In genomic region chr12:53336137-53336785, GRCh38 we compare ENCODE assay signal across 17 cellular contexts. TPM values are rescaled to one million over a fixed set of nuclear protein-coding genes. Genes with fewer than 3 reads are reported as not detected.
A peak's percentile ranks its signal among the peaks of the same experiment; 100 is the strongest.
DNase-seq lines count a peak whose midpoint lies in the region; ATAC-seq and TF ChIP-seq lines count a peak whose summit lies in the region.
"Had no signal": no experiment of that assay in that cellular context is flagged by ENCODE, and none has a peak within 500 bp of the region (broad histone marks: within the 10 kb centered on the region; RNA-seq: fewer than 3 reads in every experiment).

SP7 (minus strand) TSS chr12:53336354; CDS start chr12:53335646, 708 bp downstream.

- H3K27ac Mint-ChIP-seq in stimulated activated naive CD8-positive, alpha-beta T cell treated with anti-CD3 and anti-CD28 coated beads, Interleukin-15, amount 100 ng/mL, for 72 hours: peak within 1 kb of the TSS in 1 of 2 donors; percentile 16
- no peak within 1 kb of the TSS for H3K27ac Mint-ChIP-seq in activated naive CD4-positive, alpha-beta T cell treated with anti-CD3 and anti-CD28 coated beads, Interleukin-2, amount 10 ng/mL, durations not matched to agents 7 days and 5 days

- H3K36me3 ChIP-seq in Panc1 (ENCODE audit: control insufficient read depth, insufficient read depth, low read length) (no peaks in the 10 kb centered on the region), sigmoid colon (no peaks in the 10 kb centered on the region)
- H3K36me3 ChIP-seq: gastroesophageal sphincter had no signal

- no peak within 1 kb of the TSS for H3K4me3 Mint-ChIP-seq in stimulated activated naive CD8-positive, alpha-beta T cell treated with anti-CD3 and anti-CD28 coated beads, Interleukin-15, amount 100 ng/mL, for 72 hours
- H3K4me3 Mint-ChIP-seq in activated naive CD4-positive, alpha-beta T cell treated with anti-CD3 and anti-CD28 coated beads, Interleukin-2, amount 10 ng/mL, durations not matched to agents 7 days and 5 days: no peak within 1 kb of the TSS

- H3K4me1 Mint-ChIP-seq in stimulated activated naive CD8-positive, alpha-beta T cell treated with anti-CD3 and anti-CD28 coated beads, Interleukin-15, amount 100 ng/mL, for 72 hours: peaks cover 26% of the 10 kb centered on the region
- H3K4me1 Mint-ChIP-seq in activated naive CD4-positive, alpha-beta T cell treated with anti-CD3 and anti-CD28 coated beads, Interleukin-2, amount 10 ng/mL, durations not matched to agents 7 days and 5 days: peaks cover 15% of the 10 kb centered on the region

- POLR2A ChIA-PET in Panc1 (lab: Charles Lee): no interaction called here

- 44 to 54% methylated on average over 18 of the region's 18 CpGs for WGBS in sigmoid colon, 2 donors

- no peak for TF ChIP-seq EP300 in sigmoid colon (IDR thresholded peaks at IDR 0.05)

- TF ChIP-seq POLR2A in sigmoid colon (IDR thresholded peaks at IDR 0.05): no peak

- TF ChIP-seq CTCF in Panc1 (IDR thresholded peaks at IDR 0.05) (no peak), foreskin keratinocyte (conservative IDR thresholded peaks at IDR 0.05) (no peak), sigmoid colon (IDR thresholded peaks at IDR 0.05) (no peak)

- no peaks in the 10 kb centered on the region for H3K9me3 Mint-ChIP-seq in stimulated activated naive CD8-positive, alpha-beta T cell treated with anti-CD3 and anti-CD28 coated beads, Interleukin-15, amount 100 ng/mL, for 72 hours
- H3K9me3 Mint-ChIP-seq in activated naive CD4-positive, alpha-beta T cell treated with anti-CD3 and anti-CD28 coated beads, Interleukin-2, amount 10 ng/mL, durations not matched to agents 7 days and 5 days: no peaks in the 10 kb centered on the region

- BruUV-seq in Panc1 (replicated peaks; lab: Mats Ljungman, UMichigan): no TSS peak

- H3K9me3 ChIP-seq in Panc1 (ENCODE audit: control insufficient read depth, insufficient read depth, low read depth, low read length) (no peaks in the 10 kb centered on the region), sigmoid colon (no peaks in the 10 kb centered on the region)
- H3K9me3 ChIP-seq: gastroesophageal sphincter had no signal

- peak; percentile 27 for ATAC-seq in stimulated activated naive CD8-positive, alpha-beta T cell treated with anti-CD3 and anti-CD28 coated beads, Interleukin-15, amount 100 ng/mL, for 72 hours
- ATAC-seq in stimulated activated naive CD8-positive, alpha-beta T cell treated with anti-CD3 and anti-CD28 coated beads, Interleukin-15, Interleukin-2, amounts not matched to agents 100 U/mL and 50 U/mL, for 24 hours: no peak
- ATAC-seq in Panc1 (peak; percentile 60), foreskin keratinocyte (peak; percentile 15)
- ATAC-seq: activated CD4-positive, CD25-positive, alpha-beta regulatory T cell treated with anti-CD3 and anti-CD28 coated beads, Interleukin-2, amount 50 U/mL, for 24 hours; gastroesophageal sphincter; Right ventricle myocardium inferior had no signal

- CTCF ChIA-PET in Panc1 (lab: Charles Lee): interaction anchor here (0.6 to 0.7 kb wide), 3 partner anchors 11 to 110 kb away, joined by 3 to 7 read pairs (median 7); no protein-coding TSS in a partner anchor
- CTCF ChIA-PET in activated naive CD4-positive, alpha-beta T cell treated with anti-CD3 and anti-CD28 coated beads, Interleukin-2, amount 10 ng/mL, durations not matched to agents 7 days and 5 days (lab: Charles Lee): interaction anchor here (1.0 to 2.1 kb wide), 3 partner anchors 9 to 85 kb away, joined by 3 to 10 read pairs (median 6); partner anchors contain the start of gene AAAS

- no peaks in the 10 kb centered on the region for H3K36me3 Mint-ChIP-seq in activated naive CD4-positive, alpha-beta T cell treated with anti-CD3 and anti-CD28 coated beads, Interleukin-2, amount 10 ng/mL, durations not matched to agents 7 days and 5 days

- DNase-seq in stimulated activated naive CD8-positive, alpha-beta T cell treated with anti-CD3 and anti-CD28 coated beads, Interleukin-15, amount 100 ng/mL, for 72 hours: no peak
- DNase-seq in stimulated activated naive CD8-positive, alpha-beta T cell treated with anti-CD3 and anti-CD28 coated beads, Interleukin-15, Interleukin-2, amounts not matched to agents 100 U/mL and 50 U/mL, for 24 hours: no peak
- DNase-seq in Panc1 (ENCODE audit: low read depth, low spot score): no peak
- no peak for DNase-seq in foreskin keratinocyte
- DNase-seq in sigmoid colon: no peak
- DNase-seq in NCI-H345 treated with DMSO at 0.1 percent for 48 hours (lab: John Stamatoyannopoulos, UW; ENCODE audit: unreplicated experiment): no peak
- DNase-seq in HK-2 (ENCODE audit: unreplicated experiment): no peak
- DNase-seq in activated naive CD4-positive, alpha-beta T cell treated with anti-CD3 and anti-CD28 coated beads, Interleukin-2, amount 10 ng/mL, durations not matched to agents 7 days and 5 days: no peak
- DNase-seq: activated T-cell treated with anti-CD3 and anti-CD28 coated beads, Interleukin-2, amount 50 U/mL, for 1 hour; dorsolateral prefrontal cortex; HCEC 1CT; NCI-H2171; stimulated activated CD4-positive, alpha-beta T cell treated with anti-CD3 and anti-CD28 coated beads, Interleukin-12 subunit alpha, Interleukin-12 subunit beta, amount 100 ng/mL, for 4 hours had no signal

- peaks cover 85% of the 10 kb centered on the region for H3K27me3 Mint-ChIP-seq in stimulated activated naive CD8-positive, alpha-beta T cell treated with anti-CD3 and anti-CD28 coated beads, Interleukin-15, amount 100 ng/mL, for 72 hours
- H3K27me3 Mint-ChIP-seq in activated naive CD4-positive, alpha-beta T cell treated with anti-CD3 and anti-CD28 coated beads, Interleukin-2, amount 10 ng/mL, durations not matched to agents 7 days and 5 days: peaks cover 96% of the 10 kb centered on the region

- H3K27ac ChIP-seq in Panc1 (ENCODE audit: low read length) (no peak within 1 kb of the TSS), foreskin keratinocyte (no peak within 1 kb of the TSS), sigmoid colon (no peak within 1 kb of the TSS)
- H3K27ac ChIP-seq: dorsolateral prefrontal cortex, gastroesophageal sphincter had no signal

- no peaks in the 10 kb centered on the region for H3K4me1 ChIP-seq in Panc1 (ENCODE audit: control insufficient read depth, insufficient read depth, low read length)
- H3K4me1 ChIP-seq in foreskin keratinocyte: no peaks in the 10 kb centered on the region
- H3K4me1 ChIP-seq in sigmoid colon: no peaks in the 10 kb centered on the region
- H3K4me1 ChIP-seq: gastroesophageal sphincter had no signal

- no peaks in the 10 kb centered on the region for H3K27me3 ChIP-seq in Panc1 (ENCODE audit: control insufficient read depth, insufficient read depth, low read length)
- H3K27me3 ChIP-seq in foreskin keratinocyte: peaks cover 56% of the 10 kb centered on the region
- H3K27me3 ChIP-seq in sigmoid colon: peaks cover 0 to 72% (median 52%) of the 10 kb centered on the region in 3 donors

- in situ Hi-C loops in Panc1 (cut with HindIII; ENCODE audit: low pct_unique_long_range_greater_than_20kb, low sequenced_read_pairs): no loop called here

- H3K4me3 ChIP-seq in Panc1 (ENCODE audit: low read depth in 2 of 2, low read length in 2 of 2): no peak within 1 kb of the TSS
- no peak within 1 kb of the TSS for H3K4me3 ChIP-seq in sigmoid colon
- H3K4me3 ChIP-seq: dorsolateral prefrontal cortex, gastroesophageal sphincter had no signal

- intact Hi-C loops in Panc1 (cut with micrococcal nuclease; ENCODE audit: unreplicated experiment): no loop called here
- intact Hi-C loops in sigmoid colon (cut with DNase I): no loop called here

RNA-seq across cellular contexts. Expression of gene SP7, which starts in this region (rescaled TPM):
- total RNA-seq in Panc1 (2021; ENCODE audit: unreplicated experiment): not detected
- polyA plus RNA-seq in Panc1 (2012; ENCODE audit: insufficient read length): not detected
- total RNA-seq in foreskin keratinocyte: not detected in 2 replicates
- not detected in 2 replicates for polyA plus RNA-seq in foreskin keratinocyte
- not detected for total RNA-seq in sigmoid colon
- polyA plus RNA-seq in sigmoid colon: not detected
- total RNA-seq: Daoy, gastroesophageal sphincter, Right ventricle myocardium inferior had no signal

Comparison
In these comparisons a context has a peak if more than half of its experiments do, and no peak if none do; other contexts are left out.
1. Peak in ATAC-seq in Panc1; RNA of the gene not detected or under 1 TPM.
2. Peak in ATAC-seq in foreskin keratinocyte; RNA of the gene not detected or under 1 TPM.